8 cellular contexts compared by ENCODE assay signal in the genomic region with DNA sequence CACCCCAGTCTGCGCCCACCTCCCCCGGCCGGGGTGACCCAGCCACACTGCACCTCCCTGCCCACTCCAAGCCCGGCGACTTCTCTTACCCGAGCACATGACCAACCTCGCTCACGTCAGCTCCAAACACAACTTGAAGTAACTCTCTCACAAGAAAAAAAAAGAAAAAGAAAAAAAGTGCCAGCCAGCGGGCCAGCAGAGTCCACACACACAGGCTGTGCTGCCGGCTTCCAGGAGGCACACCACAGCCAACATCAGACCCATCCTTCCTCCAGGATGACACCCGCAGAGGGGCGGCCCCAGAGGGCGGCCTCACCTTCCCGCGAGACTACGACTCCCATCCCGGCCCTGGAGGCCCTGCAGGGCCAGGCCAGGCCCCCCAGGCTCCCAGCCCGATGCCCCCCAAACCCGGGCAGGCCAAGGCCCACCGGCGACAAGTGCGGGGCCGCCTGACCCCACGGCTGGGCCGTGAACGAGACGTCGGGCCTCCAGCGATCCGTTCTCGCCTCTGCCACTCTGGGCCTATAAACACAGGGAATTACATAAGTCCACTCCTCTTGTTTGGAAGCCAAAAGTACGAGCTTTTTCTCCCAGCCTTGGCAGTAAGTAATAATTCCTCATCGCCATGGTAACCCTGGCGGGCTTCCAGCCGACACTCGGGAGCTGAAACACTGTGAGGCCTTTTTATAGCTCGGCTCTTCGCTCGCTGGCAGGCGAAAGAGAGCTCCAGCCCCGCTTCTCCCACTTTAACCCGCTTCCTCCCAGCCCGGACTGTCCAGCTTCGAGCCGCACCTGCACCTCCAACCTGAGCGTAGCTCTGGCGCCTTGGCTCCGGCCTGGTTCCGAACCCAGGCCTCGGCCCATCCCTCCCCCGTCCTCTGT. TPM values are rescaled to one million over a fixed set of nuclear protein-coding genes. Genes with fewer than 3 reads are reported as not detected.
DNase-seq lines count a peak whose midpoint lies in the region; ATAC-seq, FAIRE-seq and TF ChIP-seq lines count a peak whose summit lies in the region.

No MANE protein-coding gene starts in this region.

- FAIRE-seq in K562 (lab: Jason Lieb, UNC), result no peak

- in situ Hi-C loops in K562 (cut with MboI), result no loop called here

- no peak for TF ChIP-seq POLR2A in K562 (conservative IDR thresholded peaks at IDR 0.05)

- H3K27ac ChIP-seq in K562 (ENCODE audit: extremely low read depth, low read depth, low read length) (peak overlapping the region; percentile 59; the same call in 2 of the 3 replicates), right cardiac atrium (ENCODE audit: low read length) (peak overlapping the region; percentile 100)

- no peak overlapping the region for H2AFZ ChIP-seq in K562 (ENCODE audit: low read depth, low read length)

- H4K20me1 ChIP-seq in K562 (replicated peaks; ENCODE audit: control insufficient read depth, insufficient read depth, low read length), result peaks cover 26% of the 10 kb centered on the region

- H3K4me3 ChIP-seq in K562 (no peak overlapping the region), right cardiac atrium (ENCODE audit: low read length) (peak overlapping the region; percentile 35)

- H3K9me3 ChIP-seq in K562 (replicated peaks; ENCODE audit: control insufficient read depth, insufficient read depth, low read depth, low read length) (peaks cover 2% of the 10 kb centered on the region), right cardiac atrium (ENCODE audit: control insufficient read depth, low read length) (no peaks in the 10 kb centered on the region)

- WGBS in K562 (ENCODE audit: insufficient coverage, low coverage, missing lambda C conversion rate), result 77% methylated on average over 34 of the region's 51 CpGs
- WGBS in right cardiac atrium, result 4% methylated on average over 51 of the region's 51 CpGs

- peak; percentile 44 for ATAC-seq in K562
- ATAC-seq in right cardiac atrium, result peak; percentile 73 to 78
- no peak for ATAC-seq in HG03139 (IDR thresholded peaks at IDR 0.05; ENCODE audit: unreplicated experiment)

- H3K27me3 ChIP-seq in K562 (ENCODE audit: control insufficient read depth in 2 of 2, insufficient read depth in 2 of 2, low read length in 2 of 2), result no peaks in the 10 kb centered on the region
- H3K27me3 ChIP-seq in right cardiac atrium (ENCODE audit: control insufficient read depth, insufficient read depth), result no peaks in the 10 kb centered on the region

- no peak for TF ChIP-seq RAD21 in K562 (CRISPR knock-in tag; conservative IDR thresholded peaks at IDR 0.05 in 1 of 2, IDR thresholded peaks at IDR 0.05 in 1 of 2)

- POLR2A ChIA-PET in K562 (lab: Yijun Ruan, JAX), result interaction anchor here (1.0 to 1.4 kb wide), 3 partner anchors 9 to 20 kb away, joined by 3 to 6 read pairs (median 4); no protein-coding TSS in a partner anchor

- peak; percentile 99 for DNase-seq in GM04504 (ENCODE audit: low read depth)
- peak; percentile 91 for DNase-seq in NCI-H2227 treated with DMSO at 0.1 percent for 48 hours (lab: John Stamatoyannopoulos, UW)
- peak in 1 of 4 experiments; percentile 57 for DNase-seq in K562 (ENCODE audit: extremely low read depth in 1 of 4, low spot score in 3 of 4)
- DNase-seq in right cardiac atrium, result peak; percentile 99 to 100 (median 99)
- peak; percentile 99 for DNase-seq in renal cortical epithelial cell (ENCODE audit: low read depth)
- no peak for DNase-seq in activated naive CD4-positive, alpha-beta T cell (lab: John Stamatoyannopoulos, UW)
- no peak for DNase-seq in activated CD4-positive, alpha-beta T cell treated with anti-CD3 and anti-CD28 coated beads, Interleukin-2, amount 50 U/mL, for 1 hour

- H3K9ac ChIP-seq in K562 (ENCODE audit: insufficient read depth in 1 of 2, low read depth in 2 of 2, low read length in 2 of 2), result peak overlapping the region in 1 of 2 experiments; percentile 56; a peak in 1 of 4 replicates

- no peak overlapping the region for H3K4me2 ChIP-seq in K562 (ENCODE audit: insufficient read depth, low read length)

- peaks cover 16% of the 10 kb centered on the region; the same call in 2 of the 3 replicates for H3K36me3 ChIP-seq in K562 (ENCODE audit: control insufficient read depth, insufficient read depth, low read length)

- H3K4me1 ChIP-seq in K562 (replicated peaks in 1 of 2; ENCODE audit: control insufficient read depth in 2 of 2, insufficient read depth in 2 of 2, low read length in 2 of 2) (peaks cover 19 to 58% of the 10 kb centered on the region in 2 experiments), right cardiac atrium (ENCODE audit: control insufficient read depth, insufficient read depth, low read length) (peaks cover 24% of the 10 kb centered on the region)

- intact Hi-C loops in K562 (cut with micrococcal nuclease), result no loop called here
- intact Hi-C loops in right cardiac atrium (cut with DNase I), result loop anchor here in 2 of 4 donors (5.0 to 10.0 kb wide), 4 partner anchors 49 to 249 kb away; a partner anchor contains a TSS

- CTCF ChIA-PET in K562 (lab: Yijun Ruan, JAX; ENCODE audit: low intra/inter-chr PET ratio), result interaction anchor here (0.6 kb wide), 1 partner anchor 22 kb away, joined by 3 read pairs; no protein-coding TSS in a partner anchor

- no peak for TF ChIP-seq EP300 in K562 (IDR thresholded peaks at IDR 0.05; ENCODE audit: low read length)

- peaks cover 67% of the 10 kb centered on the region for H3K79me2 ChIP-seq in K562 (ENCODE audit: control insufficient read depth, insufficient read depth, low read length)

- BruUV-seq in K562 (replicated peaks; lab: Mats Ljungman, UMichigan), result no TSS peak

- no peak for TF ChIP-seq CTCF in K562 (IDR thresholded peaks at IDR 0.05 in 2 of 3, conservative IDR thresholded peaks at IDR 0.05 in 1 of 3; ENCODE audit: insufficient read depth in 2 of 3, low read depth in 1 of 3, low read length in 3 of 3)

- peaks cover 2% of the 10 kb centered on the region for H3K9me1 ChIP-seq in K562 (ENCODE audit: control insufficient read depth, insufficient read depth, low read length)

TF ChIP-seq in K562, 482 proteins besides CTCF, POLR2A, EP300 and RAD21 (continues in another document):
- TF ChIP-seq ZNF507 (tag; conservative IDR thresholded peaks at IDR 0.05), result no peak
- TF ChIP-seq ZNF75A (CRISPR knock-in tag; IDR thresholded peaks at IDR 0.05), result peak; percentile 64; the same call in 1 of the 2 replicates
- TF ChIP-seq, protein P1, sequence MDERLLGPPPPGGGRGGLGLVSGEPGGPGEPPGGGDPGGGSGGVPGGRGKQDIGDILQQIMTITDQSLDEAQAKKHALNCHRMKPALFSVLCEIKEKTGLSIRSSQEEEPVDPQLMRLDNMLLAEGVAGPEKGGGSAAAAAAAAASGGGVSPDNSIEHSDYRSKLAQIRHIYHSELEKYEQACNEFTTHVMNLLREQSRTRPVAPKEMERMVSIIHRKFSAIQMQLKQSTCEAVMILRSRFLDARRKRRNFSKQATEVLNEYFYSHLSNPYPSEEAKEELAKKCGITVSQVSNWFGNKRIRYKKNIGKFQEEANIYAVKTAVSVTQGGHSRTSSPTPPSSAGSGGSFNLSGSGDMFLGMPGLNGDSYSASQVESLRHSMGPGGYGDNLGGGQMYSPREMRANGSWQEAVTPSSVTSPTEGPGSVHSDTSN (CRISPR knock-in tag; IDR thresholded peaks at IDR 0.05; ENCODE audit: low read depth), result no peak
- TF ChIP-seq, protein P1 (tag; conservative IDR thresholded peaks at IDR 0.05; ENCODE audit: low read depth), result peak; percentile 34; the same call in 1 of the 2 replicates
- no peak for TF ChIP-seq MCM2 (IDR thresholded peaks at IDR 0.05; ENCODE audit: low read depth)
- TF ChIP-seq NFIC (IDR thresholded peaks at IDR 0.05), result peak; percentile 55
- TF ChIP-seq RFX1 (IDR thresholded peaks at IDR 0.05), result peak; percentile 92

RNA-seq across cellular contexts. Expression of a gene that starts 49.1 kb away (rescaled TPM):
- 66.7 and 165 TPM in 2 replicates for total RNA-seq in K562 (2011; cell fraction: chromatin; rRNA removed; ENCODE audit: low replicate concordance)
- total RNA-seq in K562 (2011; cell fraction: nucleolus; rRNA removed), result 51.9 and 54.2 TPM in 2 replicates
- total RNA-seq in K562 (2011; cell fraction: nucleoplasm; rRNA removed), result 57.6 and 83.1 TPM in 2 replicates
- total RNA-seq in K562 (2014; rRNA removed) (18.2 and 22.3 TPM in 2 replicates), K562 (2014; rRNA removed; fragmentation: Illumina TruSeq; extraction: Trizol) (2.8 and 4.1 TPM in 2 replicates), K562 (2015; rRNA removed; fragmentation: Illumina TruSeq; extraction: Trizol) (8.1 and 8.4 TPM in 2 replicates), K562 (2021) (124 and 126 TPM in 2 replicates), right cardiac atrium (100 to 1,000 TPM; 137 to 166 (median 146) TPM), renal cortical epithelial cell (29.3 and 174 TPM in 2 replicates)
- polyA plus RNA-seq in K562 (2011; rRNA removed) (3.1 and 4.2 TPM in 2 replicates), K562 (2014; fragmentation: Illumina TruSeq; extraction: Trizol) (22.6 and 36.3 TPM in 2 replicates), K562 (2014; fragmentation: Nextera tagmentation; extraction: Ambion mirVana) (under 1 TPM; 0.18 to 0.20 TPM), K562 (2014; rRNA removed) (24.9 and 29.2 TPM in 2 replicates), right cardiac atrium (66.4 TPM)
- polyA plus RNA-seq in K562 (2011; cell fraction: cytosol; rRNA removed), result 4.1 and 9.7 TPM in 2 replicates
- 20.4 and 29.6 TPM in 2 replicates for polyA plus RNA-seq in K562 (2011; cell fraction: nucleus; rRNA removed)
- polyA plus RNA-seq in K562 (2012), result 56.5 and 65.0 TPM in 2 replicates
- polyA minus RNA-seq in K562 (2011; rRNA and poly(A)+ RNA removed), result 7.3 and 9.9 TPM in 2 replicates
- polyA minus RNA-seq in K562 (2011; cell fraction: cytosol; rRNA and poly(A)+ RNA removed), result 27.1 and 60.8 TPM in 2 replicates
- polyA minus RNA-seq in K562 (2011; cell fraction: nucleus; rRNA and poly(A)+ RNA removed), result 18.8 and 19.2 TPM in 2 replicates

Comparison
In these comparisons a context has a peak if more than half of its experiments do, and no peak if none do; other contexts are left out.
1. DNase-seq: peak in GM04504 (single experiment), NCI-H2227 treated with DMSO at 0.1 percent for 48 hours (single experiment), right cardiac atrium (3 of 3) and renal cortical epithelial cell (single experiment); none in activated naive CD4-positive, alpha-beta T cell (0 of 4) and activated CD4-positive, alpha-beta T cell treated with anti-CD3 and anti-CD28 coated beads, Interleukin-2, amount 50 U/mL, for 1 hour (single experiment).